2 cellular contexts compared by ENCODE assay signal in the genomic region with DNA sequence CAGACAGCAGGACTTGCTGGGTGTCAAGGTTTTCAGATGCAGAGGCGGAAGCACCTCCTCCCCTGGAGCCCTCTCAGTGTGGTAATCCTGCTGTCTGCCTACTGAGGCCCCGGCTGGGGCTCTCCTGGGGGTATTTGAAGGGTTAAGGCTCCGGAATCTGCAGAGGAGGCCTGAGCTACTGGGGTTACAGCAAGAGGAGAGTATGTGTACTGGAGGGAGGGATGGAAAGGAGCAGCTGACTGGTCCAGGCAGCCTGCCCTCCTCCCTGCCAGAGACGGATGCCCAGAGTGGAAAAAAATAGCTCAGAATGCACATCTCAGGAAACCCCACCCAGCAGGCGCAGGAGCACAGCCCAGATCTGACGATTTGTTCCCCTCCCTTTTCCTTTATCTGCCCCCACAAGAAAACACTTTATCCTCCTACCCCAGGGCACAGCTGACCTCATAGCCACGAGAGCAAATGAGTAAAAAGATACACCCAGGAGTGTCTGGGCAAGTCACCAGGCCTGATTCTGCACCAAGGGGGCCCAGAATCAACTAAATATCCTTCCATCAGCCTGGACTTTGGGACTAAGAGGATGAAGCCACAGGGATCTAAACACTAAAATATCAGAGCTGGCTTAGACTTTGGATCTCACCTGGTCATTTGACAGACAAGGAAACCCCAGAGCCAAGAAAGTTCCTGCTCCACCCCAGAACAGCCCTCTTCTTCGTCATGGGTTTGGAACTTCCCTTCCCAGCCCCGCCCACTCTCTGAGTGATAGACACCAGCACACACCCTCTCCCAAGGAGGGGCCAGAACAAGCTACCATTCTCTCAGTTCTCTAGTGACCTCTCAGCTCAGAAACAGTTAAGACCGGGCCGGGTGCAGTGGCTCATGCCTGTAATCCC.
TF ChIP-seq lines count a peak whose summit lies in the region.

No MANE protein-coding gene starts in this region.

TF ChIP-seq in IMR-90, 13 proteins besides CTCF, POLR2A, EP300 and RAD21:
- TF ChIP-seq MAFK (IDR thresholded peaks at IDR 0.05; ENCODE audit: low read depth, low read length) (no peak), FOS (IDR thresholded peaks at IDR 0.05; ENCODE audit: low read depth, low read length) (no peak), BHLHE40 (IDR thresholded peaks at IDR 0.05; ENCODE audit: low read depth, low read length) (no peak), RFX5 (IDR thresholded peaks at IDR 0.05; ENCODE audit: low read depth, low read length) (peak; percentile 54; the same call in 1 of the 2 replicates), CHD1 (IDR thresholded peaks at IDR 0.05; ENCODE audit: low read depth, low read length) (no peak), CEBPB (IDR thresholded peaks at IDR 0.05; ENCODE audit: low read depth, low read length) (peak; percentile 27; the same call in 1 of the 2 replicates), MAZ (IDR thresholded peaks at IDR 0.05; ENCODE audit: borderline replicate concordance, low read depth, low read length) (peak; percentile 57), MXI1 (IDR thresholded peaks at IDR 0.05; ENCODE audit: borderline replicate concordance, low read depth, low read length) (no peak), RCOR1 (IDR thresholded peaks at IDR 0.05; ENCODE audit: insufficient replicate concordance, low read length) (no peak), NFE2L2 (IDR thresholded peaks at IDR 0.05; ENCODE audit: low read depth, low read length) (no peak), SMC3 (IDR thresholded peaks at IDR 0.05; ENCODE audit: low read depth, low read length) (0 out of 2 replicates have a peak, but pooled peaks have one; percentile 14)
- TF ChIP-seq, protein P1, sequence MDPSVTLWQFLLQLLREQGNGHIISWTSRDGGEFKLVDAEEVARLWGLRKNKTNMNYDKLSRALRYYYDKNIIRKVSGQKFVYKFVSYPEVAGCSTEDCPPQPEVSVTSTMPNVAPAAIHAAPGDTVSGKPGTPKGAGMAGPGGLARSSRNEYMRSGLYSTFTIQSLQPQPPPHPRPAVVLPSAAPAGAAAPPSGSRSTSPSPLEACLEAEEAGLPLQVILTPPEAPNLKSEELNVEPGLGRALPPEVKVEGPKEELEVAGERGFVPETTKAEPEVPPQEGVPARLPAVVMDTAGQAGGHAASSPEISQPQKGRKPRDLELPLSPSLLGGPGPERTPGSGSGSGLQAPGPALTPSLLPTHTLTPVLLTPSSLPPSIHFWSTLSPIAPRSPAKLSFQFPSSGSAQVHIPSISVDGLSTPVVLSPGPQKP (IDR thresholded peaks at IDR 0.05; ENCODE audit: borderline replicate concordance, low read depth, low read length), result no peak
- TF ChIP-seq, protein P2, sequence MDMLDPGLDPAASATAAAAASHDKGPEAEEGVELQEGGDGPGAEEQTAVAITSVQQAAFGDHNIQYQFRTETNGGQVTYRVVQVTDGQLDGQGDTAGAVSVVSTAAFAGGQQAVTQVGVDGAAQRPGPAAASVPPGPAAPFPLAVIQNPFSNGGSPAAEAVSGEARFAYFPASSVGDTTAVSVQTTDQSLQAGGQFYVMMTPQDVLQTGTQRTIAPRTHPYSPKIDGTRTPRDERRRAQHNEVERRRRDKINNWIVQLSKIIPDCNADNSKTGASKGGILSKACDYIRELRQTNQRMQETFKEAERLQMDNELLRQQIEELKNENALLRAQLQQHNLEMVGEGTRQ (IDR thresholded peaks at IDR 0.05; ENCODE audit: low read depth, low read length), result peak; percentile 50
TF ChIP-seq in IMR-90: peak in this region for 5.

TF ChIP-seq in K562, 482 proteins besides CTCF, POLR2A, EP300 and RAD21 (continues in another document):
- TF ChIP-seq MYNN (IDR thresholded peaks at IDR 0.05) (0 out of 2 replicates have a peak, but pooled peaks have one; percentile 48), MYNN (CRISPR knock-in tag; IDR thresholded peaks at IDR 0.05) (no peak), SMARCE1 (IDR thresholded peaks at IDR 0.05) (peak; percentile 28; the same call in 1 of the 2 replicates), TBP (optimal IDR thresholded peaks at IDR 0.05; ENCODE audit: low read depth, low read length) (peak; percentile 70), JUND (IDR thresholded peaks at IDR 0.05; ENCODE audit: borderline replicate concordance, low read depth, low read length) (peak; percentile 38), JUND (tag; IDR thresholded peaks at IDR 0.05; ENCODE audit: borderline replicate concordance, low read depth, low read length) (peak; percentile 43; the same call in 1 of the 3 replicates), TCF3 (CRISPR knock-in tag; IDR thresholded peaks at IDR 0.05) (peak; percentile 49; the same call in 1 of the 2 replicates), ATF7 (IDR thresholded peaks at IDR 0.05) (peak; percentile 34; the same call in 1 of the 2 replicates), SMAD4 (CRISPR knock-in tag; conservative IDR thresholded peaks at IDR 0.05) (no peak), MEIS2 (IDR thresholded peaks at IDR 0.05; ENCODE audit: partially characterized antibody) (peak; percentile 41), ZNF140 (CRISPR knock-in tag; IDR thresholded peaks at IDR 0.05) (no peak), HNRNPH1 (optimal IDR thresholded peaks at IDR 0.05; ENCODE audit: low read depth, low read length) (no peak), CBFA2T3 (IDR thresholded peaks at IDR 0.05) (peak; percentile 84), TAF9B (IDR thresholded peaks at IDR 0.05; ENCODE audit: partially characterized antibody) (peak; percentile 55), BCOR (IDR thresholded peaks at IDR 0.05) (no peak), SMARCA4 (IDR thresholded peaks at IDR 0.05) (peak; percentile 20; the same call in 1 of the 2 replicates), ZNF24 (IDR thresholded peaks at IDR 0.05) (no peak), U2AF1 (optimal IDR thresholded peaks at IDR 0.05; ENCODE audit: low read depth, low read length) (no peak), SMARCC2 (IDR thresholded peaks at IDR 0.05; ENCODE audit: low read depth) (no peak), NRF1 (conservative IDR thresholded peaks at IDR 0.05 in 1 of 2, IDR thresholded peaks at IDR 0.05 in 1 of 2) (peak; percentile 43 to 65), CBX5 (IDR thresholded peaks at IDR 0.05; ENCODE audit: borderline replicate concordance, low read depth) (no peak), HNRNPK (IDR thresholded peaks at IDR 0.05; ENCODE audit: low read depth, low read length, poor library complexity, severe bottlenecking) (no peak), NEUROD1 (IDR thresholded peaks at IDR 0.05; ENCODE audit: borderline replicate concordance, low read depth, low read length, partially characterized antibody) (peak; percentile 12), TEAD2 (tag; IDR thresholded peaks at IDR 0.05) (no peak), FOSL1 (tag; conservative IDR thresholded peaks at IDR 0.05) (peak; percentile 41; the same call in 1 of the 2 replicates), HEY1 (CRISPR knock-in tag; IDR thresholded peaks at IDR 0.05; ENCODE audit: borderline replicate concordance) (no peak)
- TF ChIP-seq, protein P3, sequence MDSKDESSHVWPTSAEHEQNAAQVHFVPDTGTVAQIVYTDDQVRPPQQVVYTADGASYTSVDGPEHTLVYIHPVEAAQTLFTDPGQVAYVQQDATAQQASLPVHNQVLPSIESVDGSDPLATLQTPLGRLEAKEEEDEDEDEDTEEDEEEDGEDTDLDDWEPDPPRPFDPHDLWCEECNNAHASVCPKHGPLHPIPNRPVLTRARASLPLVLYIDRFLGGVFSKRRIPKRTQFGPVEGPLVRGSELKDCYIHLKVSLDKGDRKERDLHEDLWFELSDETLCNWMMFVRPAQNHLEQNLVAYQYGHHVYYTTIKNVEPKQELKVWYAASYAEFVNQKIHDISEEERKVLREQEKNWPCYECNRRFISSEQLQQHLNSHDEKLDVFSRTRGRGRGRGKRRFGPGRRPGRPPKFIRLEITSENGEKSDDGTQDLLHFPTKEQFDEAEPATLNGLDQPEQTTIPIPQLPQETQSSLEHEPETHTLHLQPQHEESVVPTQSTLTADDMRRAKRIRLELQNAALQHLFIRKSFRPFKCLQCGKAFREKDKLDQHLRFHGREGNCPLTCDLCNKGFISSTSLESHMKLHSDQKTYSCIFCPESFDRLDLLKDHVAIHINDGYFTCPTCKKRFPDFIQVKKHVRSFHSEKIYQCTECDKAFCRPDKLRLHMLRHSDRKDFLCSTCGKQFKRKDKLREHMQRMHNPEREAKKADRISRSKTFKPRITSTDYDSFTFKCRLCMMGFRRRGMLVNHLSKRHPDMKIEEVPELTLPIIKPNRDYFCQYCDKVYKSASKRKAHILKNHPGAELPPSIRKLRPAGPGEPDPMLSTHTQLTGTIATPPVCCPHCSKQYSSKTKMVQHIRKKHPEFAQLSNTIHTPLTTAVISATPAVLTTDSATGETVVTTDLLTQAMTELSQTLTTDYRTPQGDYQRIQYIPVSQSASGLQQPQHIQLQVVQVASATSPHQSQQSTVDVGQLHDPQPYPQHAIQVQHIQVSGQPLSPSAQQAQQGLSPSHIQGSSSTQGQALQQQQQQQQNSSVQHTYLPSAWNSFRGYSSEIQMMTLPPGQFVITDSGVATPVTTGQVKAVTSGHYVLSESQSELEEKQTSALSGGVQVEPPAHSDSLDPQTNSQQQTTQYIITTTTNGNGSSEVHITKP (IDR thresholded peaks at IDR 0.05; ENCODE audit: partially characterized antibody), result peak; percentile 93
- TF ChIP-seq, protein P4, sequence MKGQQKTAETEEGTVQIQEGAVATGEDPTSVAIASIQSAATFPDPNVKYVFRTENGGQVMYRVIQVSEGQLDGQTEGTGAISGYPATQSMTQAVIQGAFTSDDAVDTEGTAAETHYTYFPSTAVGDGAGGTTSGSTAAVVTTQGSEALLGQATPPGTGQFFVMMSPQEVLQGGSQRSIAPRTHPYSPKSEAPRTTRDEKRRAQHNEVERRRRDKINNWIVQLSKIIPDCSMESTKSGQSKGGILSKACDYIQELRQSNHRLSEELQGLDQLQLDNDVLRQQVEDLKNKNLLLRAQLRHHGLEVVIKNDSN (CRISPR knock-in tag; IDR thresholded peaks at IDR 0.05), result no peak
- TF ChIP-seq, protein P5, sequence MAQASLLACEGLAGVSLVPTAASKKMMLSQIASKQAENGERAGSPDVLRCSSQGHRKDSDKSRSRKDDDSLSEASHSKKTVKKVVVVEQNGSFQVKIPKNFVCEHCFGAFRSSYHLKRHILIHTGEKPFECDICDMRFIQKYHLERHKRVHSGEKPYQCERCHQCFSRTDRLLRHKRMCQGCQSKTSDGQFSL (CRISPR knock-in tag; IDR thresholded peaks at IDR 0.05), result no peak
- TF ChIP-seq, protein P5 (tag; IDR thresholded peaks at IDR 0.05), result no peak
- TF ChIP-seq, protein P6, sequence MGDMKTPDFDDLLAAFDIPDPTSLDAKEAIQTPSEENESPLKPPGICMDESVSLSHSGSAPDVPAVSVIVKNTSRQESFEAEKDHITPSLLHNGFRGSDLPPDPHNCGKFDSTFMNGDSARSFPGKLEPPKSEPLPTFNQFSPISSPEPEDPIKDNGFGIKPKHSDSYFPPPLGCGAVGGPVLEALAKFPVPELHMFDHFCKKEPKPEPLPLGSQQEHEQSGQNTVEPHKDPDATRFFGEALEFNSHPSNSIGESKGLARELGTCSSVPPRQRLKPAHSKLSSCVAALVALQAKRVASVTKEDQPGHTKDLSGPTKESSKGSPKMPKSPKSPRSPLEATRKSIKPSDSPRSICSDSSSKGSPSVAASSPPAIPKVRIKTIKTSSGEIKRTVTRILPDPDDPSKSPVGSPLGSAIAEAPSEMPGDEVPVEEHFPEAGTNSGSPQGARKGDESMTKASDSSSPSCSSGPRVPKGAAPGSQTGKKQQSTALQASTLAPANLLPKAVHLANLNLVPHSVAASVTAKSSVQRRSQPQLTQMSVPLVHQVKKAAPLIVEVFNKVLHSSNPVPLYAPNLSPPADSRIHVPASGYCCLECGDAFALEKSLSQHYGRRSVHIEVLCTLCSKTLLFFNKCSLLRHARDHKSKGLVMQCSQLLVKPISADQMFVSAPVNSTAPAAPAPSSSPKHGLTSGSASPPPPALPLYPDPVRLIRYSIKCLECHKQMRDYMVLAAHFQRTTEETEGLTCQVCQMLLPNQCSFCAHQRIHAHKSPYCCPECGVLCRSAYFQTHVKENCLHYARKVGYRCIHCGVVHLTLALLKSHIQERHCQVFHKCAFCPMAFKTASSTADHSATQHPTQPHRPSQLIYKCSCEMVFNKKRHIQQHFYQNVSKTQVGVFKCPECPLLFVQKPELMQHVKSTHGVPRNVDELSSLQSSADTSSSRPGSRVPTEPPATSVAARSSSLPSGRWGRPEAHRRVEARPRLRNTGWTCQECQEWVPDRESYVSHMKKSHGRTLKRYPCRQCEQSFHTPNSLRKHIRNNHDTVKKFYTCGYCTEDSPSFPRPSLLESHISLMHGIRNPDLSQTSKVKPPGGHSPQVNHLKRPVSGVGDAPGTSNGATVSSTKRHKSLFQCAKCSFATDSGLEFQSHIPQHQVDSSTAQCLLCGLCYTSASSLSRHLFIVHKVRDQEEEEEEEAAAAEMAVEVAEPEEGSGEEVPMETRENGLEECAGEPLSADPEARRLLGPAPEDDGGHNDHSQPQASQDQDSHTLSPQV (IDR thresholded peaks at IDR 0.05), result peak; percentile 13; the same call in 1 of the 2 replicates
